Comparison of ENCODE assay signal across 1 cellular context in genomic region chr2:234881413-234882241, GRCh38.
TF ChIP-seq lines count a peak whose summit lies in the region.

No MANE protein-coding gene starts in this region.

TF ChIP-seq in HepG2, 621 proteins besides CTCF, POLR2A, EP300 and RAD21 (continued from another document and continues in another):
- TF ChIP-seq, protein P1, sequence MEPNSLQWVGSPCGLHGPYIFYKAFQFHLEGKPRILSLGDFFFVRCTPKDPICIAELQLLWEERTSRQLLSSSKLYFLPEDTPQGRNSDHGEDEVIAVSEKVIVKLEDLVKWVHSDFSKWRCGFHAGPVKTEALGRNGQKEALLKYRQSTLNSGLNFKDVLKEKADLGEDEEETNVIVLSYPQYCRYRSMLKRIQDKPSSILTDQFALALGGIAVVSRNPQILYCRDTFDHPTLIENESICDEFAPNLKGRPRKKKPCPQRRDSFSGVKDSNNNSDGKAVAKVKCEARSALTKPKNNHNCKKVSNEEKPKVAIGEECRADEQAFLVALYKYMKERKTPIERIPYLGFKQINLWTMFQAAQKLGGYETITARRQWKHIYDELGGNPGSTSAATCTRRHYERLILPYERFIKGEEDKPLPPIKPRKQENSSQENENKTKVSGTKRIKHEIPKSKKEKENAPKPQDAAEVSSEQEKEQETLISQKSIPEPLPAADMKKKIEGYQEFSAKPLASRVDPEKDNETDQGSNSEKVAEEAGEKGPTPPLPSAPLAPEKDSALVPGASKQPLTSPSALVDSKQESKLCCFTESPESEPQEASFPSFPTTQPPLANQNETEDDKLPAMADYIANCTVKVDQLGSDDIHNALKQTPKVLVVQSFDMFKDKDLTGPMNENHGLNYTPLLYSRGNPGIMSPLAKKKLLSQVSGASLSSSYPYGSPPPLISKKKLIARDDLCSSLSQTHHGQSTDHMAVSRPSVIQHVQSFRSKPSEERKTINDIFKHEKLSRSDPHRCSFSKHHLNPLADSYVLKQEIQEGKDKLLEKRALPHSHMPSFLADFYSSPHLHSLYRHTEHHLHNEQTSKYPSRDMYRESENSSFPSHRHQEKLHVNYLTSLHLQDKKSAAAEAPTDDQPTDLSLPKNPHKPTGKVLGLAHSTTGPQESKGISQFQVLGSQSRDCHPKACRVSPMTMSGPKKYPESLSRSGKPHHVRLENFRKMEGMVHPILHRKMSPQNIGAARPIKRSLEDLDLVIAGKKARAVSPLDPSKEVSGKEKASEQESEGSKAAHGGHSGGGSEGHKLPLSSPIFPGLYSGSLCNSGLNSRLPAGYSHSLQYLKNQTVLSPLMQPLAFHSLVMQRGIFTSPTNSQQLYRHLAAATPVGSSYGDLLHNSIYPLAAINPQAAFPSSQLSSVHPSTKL (CRISPR knock-in tag; IDR thresholded peaks at IDR 0.05) = peak; percentile 79
- TF ChIP-seq FOXC1 (CRISPR knock-in tag; IDR thresholded peaks at IDR 0.05; ENCODE audit: borderline replicate concordance) (no peak), CREM (IDR thresholded peaks at IDR 0.05) (peak; percentile 43; the same call in 1 of the 2 replicates), CREM (CRISPR knock-in tag; IDR thresholded peaks at IDR 0.05) (no peak), ZNF572 (CRISPR knock-in tag; IDR thresholded peaks at IDR 0.05) (no peak), SMYD3 (CRISPR knock-in tag; IDR thresholded peaks at IDR 0.05) (peak; percentile 83; the same call in 1 of the 2 replicates), ZNF264 (CRISPR knock-in tag; IDR thresholded peaks at IDR 0.05) (no peak; the same call in 1 of the 2 replicates), ZNF567 (CRISPR knock-in tag; IDR thresholded peaks at IDR 0.05; ENCODE audit: borderline replicate concordance) (0 out of 2 replicates have a peak, but pooled peaks have one; percentile 39), KAT7 (CRISPR knock-in tag; IDR thresholded peaks at IDR 0.05; ENCODE audit: borderline replicate concordance) (peak; percentile 54; the same call in 1 of the 2 replicates), SOX13 (IDR thresholded peaks at IDR 0.05) (no peak), SOX13 (CRISPR knock-in tag; conservative IDR thresholded peaks at IDR 0.05 in 1 of 2, IDR thresholded peaks at IDR 0.05 in 1 of 2) (peak in 1 of 2 experiments; percentile 66; a peak in 1 of 4 replicates), IKZF5 (CRISPR knock-in tag; IDR thresholded peaks at IDR 0.05) (peak; percentile 72; the same call in 1 of the 2 replicates), THAP11 (CRISPR knock-in tag; IDR thresholded peaks at IDR 0.05) (peak; percentile 75), NR2F1 (CRISPR knock-in tag; IDR thresholded peaks at IDR 0.05) (peak in 1 of 2 experiments; percentile 53; a peak in 2 of 4 replicates), KIAA2018 (CRISPR knock-in tag; IDR thresholded peaks at IDR 0.05; ENCODE audit: borderline replicate concordance) (no peak), IRF2 (CRISPR knock-in tag; IDR thresholded peaks at IDR 0.05) (peak; percentile 97), SRF (IDR thresholded peaks at IDR 0.05; ENCODE audit: low read depth, low read length) (peak; percentile 79), GLI4 (CRISPR knock-in tag; IDR thresholded peaks at IDR 0.05; ENCODE audit: borderline replicate concordance) (no peak), KLF16 (CRISPR knock-in tag; IDR thresholded peaks at IDR 0.05) (peak in 1 of 2 experiments; percentile 80; a peak in 2 of 4 replicates), ZBTB49 (CRISPR knock-in tag; IDR thresholded peaks at IDR 0.05; ENCODE audit: borderline replicate concordance) (no peak), KLF13 (CRISPR knock-in tag; IDR thresholded peaks at IDR 0.05) (no peak), ZSCAN30 (CRISPR knock-in tag; IDR thresholded peaks at IDR 0.05) (no peak), TARDBP (CRISPR knock-in tag; IDR thresholded peaks at IDR 0.05) (no peak), THAP8 (CRISPR knock-in tag; IDR thresholded peaks at IDR 0.05; ENCODE audit: borderline replicate concordance) (no peak), RBAK (CRISPR knock-in tag; IDR thresholded peaks at IDR 0.05) (0 out of 2 replicates have a peak, but pooled peaks have one; percentile 18), ARNT2 (CRISPR knock-in tag; IDR thresholded peaks at IDR 0.05; ENCODE audit: low read depth) (0 out of 2 replicates have a peak, but pooled peaks have one; percentile 32), ZNF441 (CRISPR knock-in tag; IDR thresholded peaks at IDR 0.05; ENCODE audit: borderline replicate concordance) (0 out of 2 replicates have a peak, but pooled peaks have one; percentile 50), AGO2 (optimal IDR thresholded peaks at IDR 0.05; ENCODE audit: low read depth, low read length) (no peak)
- TF ChIP-seq, protein P2, sequence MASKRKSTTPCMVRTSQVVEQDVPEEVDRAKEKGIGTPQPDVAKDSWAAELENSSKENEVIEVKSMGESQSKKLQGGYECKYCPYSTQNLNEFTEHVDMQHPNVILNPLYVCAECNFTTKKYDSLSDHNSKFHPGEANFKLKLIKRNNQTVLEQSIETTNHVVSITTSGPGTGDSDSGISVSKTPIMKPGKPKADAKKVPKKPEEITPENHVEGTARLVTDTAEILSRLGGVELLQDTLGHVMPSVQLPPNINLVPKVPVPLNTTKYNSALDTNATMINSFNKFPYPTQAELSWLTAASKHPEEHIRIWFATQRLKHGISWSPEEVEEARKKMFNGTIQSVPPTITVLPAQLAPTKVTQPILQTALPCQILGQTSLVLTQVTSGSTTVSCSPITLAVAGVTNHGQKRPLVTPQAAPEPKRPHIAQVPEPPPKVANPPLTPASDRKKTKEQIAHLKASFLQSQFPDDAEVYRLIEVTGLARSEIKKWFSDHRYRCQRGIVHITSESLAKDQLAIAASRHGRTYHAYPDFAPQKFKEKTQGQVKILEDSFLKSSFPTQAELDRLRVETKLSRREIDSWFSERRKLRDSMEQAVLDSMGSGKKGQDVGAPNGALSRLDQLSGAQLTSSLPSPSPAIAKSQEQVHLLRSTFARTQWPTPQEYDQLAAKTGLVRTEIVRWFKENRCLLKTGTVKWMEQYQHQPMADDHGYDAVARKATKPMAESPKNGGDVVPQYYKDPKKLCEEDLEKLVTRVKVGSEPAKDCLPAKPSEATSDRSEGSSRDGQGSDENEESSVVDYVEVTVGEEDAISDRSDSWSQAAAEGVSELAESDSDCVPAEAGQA (IDR thresholded peaks at IDR 0.05; ENCODE audit: low read depth) = peak; percentile 49; the same call in 1 of the 2 replicates
- TF ChIP-seq, protein P2 (CRISPR knock-in tag; IDR thresholded peaks at IDR 0.05; ENCODE audit: borderline replicate concordance) = no peak
- TF ChIP-seq, protein P3, sequence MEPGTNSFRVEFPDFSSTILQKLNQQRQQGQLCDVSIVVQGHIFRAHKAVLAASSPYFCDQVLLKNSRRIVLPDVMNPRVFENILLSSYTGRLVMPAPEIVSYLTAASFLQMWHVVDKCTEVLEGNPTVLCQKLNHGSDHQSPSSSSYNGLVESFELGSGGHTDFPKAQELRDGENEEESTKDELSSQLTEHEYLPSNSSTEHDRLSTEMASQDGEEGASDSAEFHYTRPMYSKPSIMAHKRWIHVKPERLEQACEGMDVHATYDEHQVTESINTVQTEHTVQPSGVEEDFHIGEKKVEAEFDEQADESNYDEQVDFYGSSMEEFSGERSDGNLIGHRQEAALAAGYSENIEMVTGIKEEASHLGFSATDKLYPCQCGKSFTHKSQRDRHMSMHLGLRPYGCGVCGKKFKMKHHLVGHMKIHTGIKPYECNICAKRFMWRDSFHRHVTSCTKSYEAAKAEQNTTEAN (CRISPR knock-in tag; conservative IDR thresholded peaks at IDR 0.05) = no peak
